In genomic region chr16:2385441-2385840, GRCh38 we compare ENCODE assay signal across 21 cellular contexts. TPM values are rescaled to one million over a fixed set of nuclear protein-coding genes. Genes with fewer than 3 reads are reported as not detected.
DNase-seq lines count a peak whose midpoint lies in the region; ATAC-seq and TF ChIP-seq lines count a peak whose summit lies in the region.
"Had no signal": no experiment of that assay in that cellular context is flagged by ENCODE, and none has a peak within 500 bp of the region (broad histone marks: within the 10 kb centered on the region; RNA-seq: fewer than 3 reads in every experiment).

No MANE protein-coding gene starts in this region.

- no peak overlapping the region for H3K4me3 ChIP-seq in neural progenitor cell
- H3K4me3 ChIP-seq: ascending aorta; BLaER1 treated with 17β-estradiol and CSF1 and Interleukin-3, amounts not matched to agents 10 nM and 100 nM; heart left ventricle; pancreas; SK-N-MC; transverse colon had no signal

- no peaks in the 10 kb centered on the region for H3K4me1 Mint-ChIP-seq in neural progenitor cell
- H3K4me1 Mint-ChIP-seq: stimulated activated memory B cell treated with anti-CD40 and anti-IgM and Interleukin-4, amounts not matched to agents 10 μg/mL and 1 μg/mL and 100 μg/mL, for 72 hours had no signal

- H3K9ac ChIP-seq in neural progenitor cell, result no peak overlapping the region
- H3K9ac ChIP-seq: BLaER1 treated with 17β-estradiol and CSF1 and Interleukin-3, amounts not matched to agents 10 nM and 100 nM had no signal

- no peaks in the 10 kb centered on the region for H3K4me1 ChIP-seq in foreskin keratinocyte
- H3K4me1 ChIP-seq in neural progenitor cell, result no peaks in the 10 kb centered on the region
- H3K4me1 ChIP-seq: ascending aorta; BLaER1 treated with 17β-estradiol and CSF1 and Interleukin-3, amounts not matched to agents 10 nM and 100 nM; heart left ventricle; transverse colon had no signal

- H3K27me3 ChIP-seq in foreskin keratinocyte, result no peaks in the 10 kb centered on the region
- no peaks in the 10 kb centered on the region for H3K27me3 ChIP-seq in neural progenitor cell
- H3K27me3 ChIP-seq: ascending aorta; BLaER1 treated with 17β-estradiol and CSF1 and Interleukin-3, amounts not matched to agents 10 nM and 100 nM; heart left ventricle; pancreas had no signal

- ATAC-seq in foreskin keratinocyte, result peak; percentile 75
- no peak for ATAC-seq in HG03159 (IDR thresholded peaks at IDR 0.05; ENCODE audit: unreplicated experiment)
- no peak for ATAC-seq in GM18511 (IDR thresholded peaks at IDR 0.05; ENCODE audit: unreplicated experiment)
- ATAC-seq in activated CD4-positive, CD25-positive, alpha-beta regulatory T cell treated with anti-CD3 and anti-CD28 coated beads, Interleukin-2, amount 50 U/mL, for 24 hours, result no peak
- ATAC-seq: heart left ventricle; pancreas; stimulated activated memory B cell treated with anti-CD40 and anti-IgM and Interleukin-4, amounts not matched to agents 10 μg/mL and 1 μg/mL and 100 μg/mL, for 72 hours had no signal

- H4K20me1 ChIP-seq in neural progenitor cell (ENCODE audit: low read depth), result no peaks in the 10 kb centered on the region
- H4K20me1 ChIP-seq: BLaER1 treated with 17β-estradiol and CSF1 and Interleukin-3, amounts not matched to agents 10 nM and 100 nM had no signal

- TF ChIP-seq CTCF in foreskin keratinocyte (conservative IDR thresholded peaks at IDR 0.05) (no peak), neural progenitor cell (IDR thresholded peaks at IDR 0.05) (no peak)

- DNase-seq in ELF-1 (ENCODE audit: low read depth, low spot score) (peak; percentile 6), M059J (ENCODE audit: low read depth) (peak; percentile 34), foreskin keratinocyte (peak; percentile 42 to 75), neural progenitor cell (ENCODE audit: low spot score) (no peak), NCI-H128 (lab: John Stamatoyannopoulos, UW; ENCODE audit: unreplicated experiment) (no peak)
- DNase-seq: activated CD4-positive, alpha-beta T cell treated with anti-CD3 and anti-CD28 coated beads, Interleukin-2, amount 10 ng/mL, durations not matched to agents 7 days and 5 days; activated naive CD4-positive, alpha-beta T cell treated with anti-CD3 and anti-CD28 coated beads for 36 hours; activated T-cell treated with anti-CD3 and anti-CD28 coated beads for 4 hours; cortex of kidney; DND-41; heart left ventricle; NCI-H1436 treated with DMSO at 0.1 percent for 48 hours; pancreas; transverse colon had no signal

- no peaks in the 10 kb centered on the region for H3K79me2 ChIP-seq in neural progenitor cell (ENCODE audit: low read depth)

- H2AFZ ChIP-seq in neural progenitor cell (replicated peaks), result peak overlapping the region; percentile 68

- H3K36me3 ChIP-seq in neural progenitor cell, result no peaks in the 10 kb centered on the region
- H3K36me3 ChIP-seq: ascending aorta, heart left ventricle, pancreas, transverse colon had no signal

- no peak overlapping the region for H3K4me3 Mint-ChIP-seq in neural progenitor cell
- H3K4me3 Mint-ChIP-seq: activated CD4-positive, alpha-beta T cell treated with anti-CD3 and anti-CD28 coated beads, Interleukin-2, amount 10 ng/mL, durations not matched to agents 7 days and 5 days; activated naive CD4-positive, alpha-beta T cell treated with anti-CD3 and anti-CD28 coated beads for 36 hours; stimulated activated memory B cell treated with anti-CD40 and anti-IgM and Interleukin-4, amounts not matched to agents 10 μg/mL and 1 μg/mL and 100 μg/mL, for 72 hours had no signal

- H3K9me3 ChIP-seq in neural progenitor cell (ENCODE audit: low read depth), result peaks cover 3% of the 10 kb centered on the region
- H3K9me3 ChIP-seq: pancreas had no signal

- no peak overlapping the region for H3K4me2 ChIP-seq in neural progenitor cell
- H3K4me2 ChIP-seq: BLaER1 treated with 17β-estradiol and CSF1 and Interleukin-3, amounts not matched to agents 10 nM and 100 nM had no signal

- H3F3A ChIP-seq in neural progenitor cell (ENCODE audit: low read depth), result no peaks in the 10 kb centered on the region

- peaks cover 2% of the 10 kb centered on the region for H3K27me3 Mint-ChIP-seq in neural progenitor cell (ENCODE audit: insufficient read depth, low read depth)

- H3K27ac Mint-ChIP-seq in neural progenitor cell, result no peak overlapping the region
- H3K27ac Mint-ChIP-seq: activated CD4-positive, alpha-beta T cell treated with anti-CD3 and anti-CD28 coated beads, Interleukin-2, amount 10 ng/mL, durations not matched to agents 7 days and 5 days; activated naive CD4-positive, alpha-beta T cell treated with anti-CD3 and anti-CD28 coated beads for 36 hours; stimulated activated memory B cell treated with anti-CD40 and anti-IgM and Interleukin-4, amounts not matched to agents 10 μg/mL and 1 μg/mL and 100 μg/mL, for 72 hours had no signal

- H3K27ac ChIP-seq in foreskin keratinocyte (no peak overlapping the region), neural progenitor cell (no peak overlapping the region)
- H3K27ac ChIP-seq: ascending aorta; BLaER1 treated with 17β-estradiol and CSF1 and Interleukin-3, amounts not matched to agents 10 nM and 100 nM; heart left ventricle; pancreas; SK-N-MC; transverse colon had no signal

- no peaks in the 10 kb centered on the region for H3K36me3 Mint-ChIP-seq in neural progenitor cell

- peaks cover 8% of the 10 kb centered on the region for H3K9me3 Mint-ChIP-seq in neural progenitor cell
- H3K9me3 Mint-ChIP-seq: activated CD4-positive, alpha-beta T cell treated with anti-CD3 and anti-CD28 coated beads, Interleukin-2, amount 10 ng/mL, durations not matched to agents 7 days and 5 days had no signal

RNA-seq across cellular contexts. Expression of gene CCNF, which starts 43.8 kb away (rescaled TPM):
- 34.3 and 53.2 TPM in 2 replicates for total RNA-seq in M059J (2014; rRNA removed; shearing (Covaris generic))
- 29.1 and 35.7 TPM in 2 replicates for total RNA-seq in foreskin keratinocyte
- polyA plus RNA-seq in foreskin keratinocyte, result 11.5 and 15.6 TPM in 2 replicates
- total RNA-seq in neural progenitor cell (ENCODE audit: low replicate concordance), result 41.6 and 67.3 TPM in 2 replicates

RNA-seq across cellular contexts. Expression of gene ABCA3, which starts 44.9 kb away (rescaled TPM):
- total RNA-seq in M059J (2014; rRNA removed; shearing (Covaris generic)), result 0.84 and 1.4 TPM in 2 replicates
- total RNA-seq in foreskin keratinocyte, result 0.04 and 0.24 TPM in 2 replicates
- polyA plus RNA-seq in foreskin keratinocyte, result 0.08 and 0.16 TPM in 2 replicates
- total RNA-seq in neural progenitor cell (ENCODE audit: low replicate concordance), result 9.7 and 10.8 TPM in 2 replicates

Comparison
In these comparisons a context has a peak if more than half of its experiments do, and no peak if none do; other contexts are left out.
1. DNase-seq: peak in ELF-1 (single experiment), M059J (single experiment) and foreskin keratinocyte (2 of 2); none in neural progenitor cell (single experiment) and NCI-H128 (single experiment).